ENCODE assay signal across 29 cellular contexts in the genomic region with DNA sequence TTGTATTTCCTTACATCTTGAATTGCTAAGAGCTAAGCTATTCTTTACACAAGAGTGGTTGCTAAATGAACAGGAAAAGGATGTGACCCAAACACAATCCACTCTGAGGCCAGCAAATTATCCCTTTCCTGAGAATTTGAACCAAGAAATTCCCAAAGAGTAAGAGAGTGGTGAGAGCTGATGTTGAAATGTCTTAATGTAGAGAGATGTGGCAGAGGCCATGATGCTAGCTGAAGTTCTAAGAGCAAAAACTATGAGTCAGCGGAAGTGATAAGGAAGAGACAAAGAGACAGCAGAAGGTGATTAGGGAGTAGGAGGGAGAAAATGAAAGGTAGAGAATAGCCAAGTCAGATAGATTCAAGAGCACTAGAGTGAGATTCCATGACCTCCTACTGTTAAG.
DNase-seq lines count a peak whose midpoint lies in the region; ATAC-seq, FAIRE-seq and TF ChIP-seq lines count a peak whose summit lies in the region.
"Had no signal": no experiment of that assay in that cellular context is flagged by ENCODE, and none has a peak within 500 bp of the region (broad histone marks: within the 10 kb centered on the region; RNA-seq: fewer than 3 reads in every experiment).

No MANE protein-coding gene starts in this region.

- no peak for TF ChIP-seq POLR2A in A549 (IDR thresholded peaks at IDR 0.05; ENCODE audit: low read length)

- CTCF ChIA-PET in A549 (lab: Yijun Ruan, JAX): no interaction called here

- peaks cover 4% of the 10 kb centered on the region for H3K9me3 Mint-ChIP-seq in activated naive CD8-positive, alpha-beta T cell treated with anti-CD3 and anti-CD28 coated beads for 36 hours
- H3K9me3 Mint-ChIP-seq: activated B cell treated with CpG ODN at 0.5 μM for 24 hours; activated CD8-positive, alpha-beta T cell treated with anti-CD3 and anti-CD28 coated beads for 36 hours; activated naive CD4-positive, alpha-beta T cell treated with anti-CD3 and anti-CD28 coated beads, Interleukin-2, amount 10 ng/mL, durations not matched to agents 7 days and 5 days; activated T-cell treated with anti-CD3 and anti-CD28 coated beads, Interleukin-2, amount 50 U/mL, for 4 hours; memory B cell had no signal

- peaks cover 11% of the 10 kb centered on the region for H3K4me1 ChIP-seq in A549

- no peak for TF ChIP-seq CTCF in A549 (IDR thresholded peaks at IDR 0.05)
- TF ChIP-seq CTCF in bronchial epithelial cell (IDR thresholded peaks at IDR 0.05; ENCODE audit: insufficient read depth, low read length, severe bottlenecking): no peak

- no peak for ATAC-seq in A549
- ATAC-seq in left lobe of liver: no peak
- no peak for ATAC-seq in GM21717 (IDR thresholded peaks at IDR 0.05; ENCODE audit: unreplicated experiment)
- ATAC-seq: activated CD8-positive, alpha-beta T cell treated with anti-CD3 and anti-CD28 coated beads for 36 hours; activated T-cell treated with anti-CD3 and anti-CD28 coated beads, Interleukin-2, amount 50 U/mL, for 4 hours; naive thymus-derived CD4-positive, alpha-beta T cell; Panc1; pancreas; sciatic nerve; stimulated activated effector memory CD8-positive, alpha-beta T cell treated with anti-CD3 and anti-CD28 coated beads, Interleukin-12 subunit alpha, Interleukin-12 subunit beta, amount 100 ng/mL, for 72 hours had no signal

- no peak for TF ChIP-seq RAD21 in A549 (conservative IDR thresholded peaks at IDR 0.05 in 1 of 2, IDR thresholded peaks at IDR 0.05 in 1 of 2)

- H3K9me3 ChIP-seq in A549: no peaks in the 10 kb centered on the region
- H3K9me3 ChIP-seq: BLaER1, MG63, pancreas, suprapubic skin had no signal

- no peak overlapping the region for H3K4me3 Mint-ChIP-seq in activated naive CD8-positive, alpha-beta T cell treated with anti-CD3 and anti-CD28 coated beads for 36 hours
- H3K4me3 Mint-ChIP-seq: activated B cell treated with CpG ODN at 0.5 μM for 24 hours; activated CD8-positive, alpha-beta T cell treated with anti-CD3 and anti-CD28 coated beads for 36 hours; activated naive CD4-positive, alpha-beta T cell treated with anti-CD3 and anti-CD28 coated beads, Interleukin-2, amount 10 ng/mL, durations not matched to agents 7 days and 5 days; activated T-cell treated with anti-CD3 and anti-CD28 coated beads, Interleukin-2, amount 50 U/mL, for 4 hours; IgD-negative memory B cell; memory B cell; naive thymus-derived CD4-positive, alpha-beta T cell; stimulated activated effector memory CD8-positive, alpha-beta T cell treated with anti-CD3 and anti-CD28 coated beads, Interleukin-12 subunit alpha, Interleukin-12 subunit beta, amount 100 ng/mL, for 72 hours had no signal

- no peak for TF ChIP-seq EP300 in A549 (IDR thresholded peaks at IDR 0.05)

- POLR2A ChIA-PET in A549 (lab: Yijun Ruan, JAX): no interaction called here

- H3K27ac Mint-ChIP-seq in activated naive CD8-positive, alpha-beta T cell treated with anti-CD3 and anti-CD28 coated beads for 36 hours: no peak overlapping the region
- H3K27ac Mint-ChIP-seq: activated B cell treated with CpG ODN at 0.5 μM for 24 hours; activated CD8-positive, alpha-beta T cell treated with anti-CD3 and anti-CD28 coated beads for 36 hours; activated naive CD4-positive, alpha-beta T cell treated with anti-CD3 and anti-CD28 coated beads, Interleukin-2, amount 10 ng/mL, durations not matched to agents 7 days and 5 days; IgD-negative memory B cell; memory B cell; naive thymus-derived CD4-positive, alpha-beta T cell; stimulated activated effector memory CD8-positive, alpha-beta T cell treated with anti-CD3 and anti-CD28 coated beads, Interleukin-12 subunit alpha, Interleukin-12 subunit beta, amount 100 ng/mL, for 72 hours had no signal

- peaks cover 16% of the 10 kb centered on the region for H3K4me1 Mint-ChIP-seq in activated naive CD8-positive, alpha-beta T cell treated with anti-CD3 and anti-CD28 coated beads for 36 hours
- H3K4me1 Mint-ChIP-seq: activated B cell treated with CpG ODN at 0.5 μM for 24 hours, IgD-negative memory B cell, memory B cell had no signal

- WGBS in A549 (ENCODE audit: missing lambda C conversion rate): 97% methylated on average over 1 of the region's 1 CpG

- no peaks in the 10 kb centered on the region for H3K27me3 Mint-ChIP-seq in activated naive CD8-positive, alpha-beta T cell treated with anti-CD3 and anti-CD28 coated beads for 36 hours
- H3K27me3 Mint-ChIP-seq: activated CD8-positive, alpha-beta T cell treated with anti-CD3 and anti-CD28 coated beads for 36 hours; memory B cell had no signal

- H3K4me3 ChIP-seq in A549: no peak overlapping the region
- no peak overlapping the region for H3K4me3 ChIP-seq in bronchial epithelial cell (ENCODE audit: low read depth, low read length)
- H3K4me3 ChIP-seq: BLaER1, MG63, pancreas, suprapubic skin had no signal

- FAIRE-seq in A549 (lab: Jason Lieb, UNC) (no peak), bronchial epithelial cell (lab: Jason Lieb, UNC) (no peak)
- FAIRE-seq: pancreas, urothelium cell line had no signal

- H3K36me3 ChIP-seq in bronchial epithelial cell (ENCODE audit: control insufficient read depth, insufficient read depth, low read length): no peaks in the 10 kb centered on the region
- H3K36me3 ChIP-seq: BLaER1, MG63, pancreas, suprapubic skin had no signal

- DNase-seq in A549 (ENCODE audit: low read depth in 1 of 2, low spot score in 1 of 2) (no peak), NCI-H2227 treated with DMSO at 0.1 percent for 48 hours (lab: John Stamatoyannopoulos, UW) (peak; percentile 7), bronchial epithelial cell (ENCODE audit: low read depth) (peak; percentile 63), islet precursor cell (peak; percentile 7), left lobe of liver (ENCODE audit: low spot score) (no peak), NOMO-1 treated with dmso at 0.1 percent for 144 hours (lab: John Stamatoyannopoulos, UW; ENCODE audit: unreplicated experiment) (no peak)
- DNase-seq in activated naive CD8-positive, alpha-beta T cell treated with anti-CD3 and anti-CD28 coated beads for 36 hours: no peak
- DNase-seq: 8988T; activated B cell treated with CpG ODN at 0.5 μM for 24 hours; activated CD8-positive, alpha-beta T cell treated with anti-CD3 and anti-CD28 coated beads for 36 hours; activated naive CD4-positive, alpha-beta T cell treated with anti-CD3 and anti-CD28 coated beads, Interleukin-2, amount 10 ng/mL, durations not matched to agents 7 days and 5 days; activated T-cell treated with anti-CD3 and anti-CD28 coated beads, Interleukin-2, amount 50 U/mL, for 4 hours; aorta; hippocampal formation; MG63; naive thymus-derived CD4-positive, alpha-beta T cell; NCI-H1436 treated with DMSO at 0.1 percent for 48 hours; NCI-H774; pancreas; T-helper 2 cell had no signal

- no peak overlapping the region for H3K27ac ChIP-seq in A549
- H3K27ac ChIP-seq: BLaER1, pancreas, suprapubic skin had no signal

- H3K27me3 ChIP-seq in bronchial epithelial cell (ENCODE audit: control insufficient read depth, insufficient read depth, low read length): no peaks in the 10 kb centered on the region
- H3K27me3 ChIP-seq: BLaER1, MG63, pancreas, suprapubic skin had no signal

- peaks cover 2% of the 10 kb centered on the region for H3K36me3 Mint-ChIP-seq in activated naive CD8-positive, alpha-beta T cell treated with anti-CD3 and anti-CD28 coated beads for 36 hours
- H3K36me3 Mint-ChIP-seq: activated naive CD4-positive, alpha-beta T cell treated with anti-CD3 and anti-CD28 coated beads, Interleukin-2, amount 10 ng/mL, durations not matched to agents 7 days and 5 days; memory B cell; stimulated activated effector memory CD8-positive, alpha-beta T cell treated with anti-CD3 and anti-CD28 coated beads, Interleukin-12 subunit alpha, Interleukin-12 subunit beta, amount 100 ng/mL, for 72 hours had no signal

- no peak overlapping the region for H3K4me2 ChIP-seq in A549
- H3K4me2 ChIP-seq: BLaER1 had no signal

TF ChIP-seq in A549, 52 proteins besides CTCF, POLR2A, EP300 and RAD21:
- TF ChIP-seq MAFK (IDR thresholded peaks at IDR 0.05; ENCODE audit: partially characterized antibody): peak; percentile 77
- TF ChIP-seq ZFP36 (IDR thresholded peaks at IDR 0.05; ENCODE audit: borderline replicate concordance, partially characterized antibody): no peak

Comparison
In these comparisons a context has a peak if more than half of its experiments do, and no peak if none do; other contexts are left out.
1. DNase-seq: peak in NCI-H2227 treated with DMSO at 0.1 percent for 48 hours (single experiment), bronchial epithelial cell (single experiment) and islet precursor cell (single experiment); none in A549 (0 of 2), left lobe of liver (single experiment), activated naive CD8-positive, alpha-beta T cell treated with anti-CD3 and anti-CD28 coated beads for 36 hours (single experiment) and NOMO-1 treated with dmso at 0.1 percent for 144 hours (single experiment).